9 cellular contexts compared by ENCODE assay signal in the genomic region with DNA sequence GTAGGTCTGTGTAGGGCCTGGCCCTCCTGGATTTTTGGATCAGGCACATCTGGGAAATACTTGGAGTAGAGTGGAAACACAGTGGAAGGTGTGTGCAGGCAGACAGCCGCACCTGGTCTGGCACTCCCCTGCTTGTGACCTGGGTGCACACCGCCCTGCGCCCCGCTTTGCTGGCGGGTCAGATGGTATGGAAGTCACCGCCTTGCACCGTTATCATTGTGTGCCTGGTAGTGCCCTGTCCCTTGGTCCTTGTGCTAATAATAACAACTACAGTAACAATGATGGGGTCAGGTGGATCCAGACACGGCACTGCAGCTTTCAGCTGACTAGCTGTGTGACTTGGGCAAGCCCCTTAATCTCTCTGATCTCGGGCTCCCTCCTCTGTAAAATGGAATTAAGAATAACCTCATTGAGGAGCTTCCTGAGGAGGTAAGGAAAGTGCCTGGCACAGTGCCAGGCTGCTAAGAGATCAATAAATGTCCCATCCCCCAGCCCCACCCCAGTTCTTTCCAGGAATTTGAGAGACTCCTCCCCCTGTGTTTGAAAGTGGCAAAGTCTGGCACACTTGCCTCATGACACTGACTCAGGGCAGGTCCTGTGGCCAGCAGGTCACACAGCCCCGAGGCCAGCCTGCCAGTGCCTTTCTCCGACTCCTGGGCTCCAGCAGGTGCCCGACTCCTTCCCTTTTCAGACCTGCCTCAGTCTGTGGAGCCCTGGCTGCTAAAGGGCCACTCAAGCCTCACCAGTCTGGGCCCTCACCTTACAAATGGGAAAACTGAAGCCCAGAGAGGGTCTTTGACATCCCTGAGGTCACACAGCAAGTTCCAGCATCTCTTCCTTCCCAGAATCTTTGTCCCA. TPM values are rescaled to one million over a fixed set of nuclear protein-coding genes. Genes with fewer than 3 reads are reported as not detected.
A peak's percentile ranks its signal among the peaks of the same experiment; 100 is the strongest.
DNase-seq lines count a peak whose midpoint lies in the region; ATAC-seq and TF ChIP-seq lines count a peak whose summit lies in the region.
"Had no signal": no experiment of that assay in that cellular context is flagged by ENCODE, and none has a peak within 500 bp of the region (broad histone marks: within the 10 kb centered on the region; RNA-seq: fewer than 3 reads in every experiment).

No MANE protein-coding gene starts in this region.

- no peak overlapping the region for H3K4me3 ChIP-seq in retinal pigment epithelial cell (ENCODE audit: low read length)

- no peaks in the 10 kb centered on the region for H3K27me3 ChIP-seq in foreskin keratinocyte

- peak; percentile 4 for TF ChIP-seq POLR2A in GM18526 (IDR thresholded peaks at IDR 0.05; ENCODE audit: extremely low read depth, insufficient read length)

- H3K27me3 Mint-ChIP-seq in activated CD8-positive, alpha-beta memory T cell treated with anti-CD3 and anti-CD28 coated beads, Interleukin-2, amount 10 ng/mL, durations not matched to agents 7 days and 5 days = no peaks in the 10 kb centered on the region

- CTCF ChIA-PET in activated CD8-positive, alpha-beta memory T cell treated with anti-CD3 and anti-CD28 coated beads, Interleukin-2, amount 10 ng/mL, durations not matched to agents 7 days and 5 days (lab: Charles Lee) = interaction anchor here (1.0 to 1.5 kb wide), 4 partner anchors 10 to 26 kb away, joined by 3 to 5 read pairs (median 4); partner anchors contain the start of gene ISG20

- no peaks in the 10 kb centered on the region for H3K9me3 Mint-ChIP-seq in activated CD8-positive, alpha-beta memory T cell treated with anti-CD3 and anti-CD28 coated beads, Interleukin-2, amount 10 ng/mL, durations not matched to agents 7 days and 5 days (ENCODE audit: low read depth)

- peak overlapping the region; percentile 84 for H3K27ac Mint-ChIP-seq in activated CD8-positive, alpha-beta memory T cell treated with anti-CD3 and anti-CD28 coated beads, Interleukin-2, amount 10 ng/mL, durations not matched to agents 7 days and 5 days

- DNase-seq in activated CD8-positive, alpha-beta memory T cell treated with anti-CD3 and anti-CD28 coated beads, Interleukin-2, amount 10 ng/mL, durations not matched to agents 7 days and 5 days = peak; percentile 47
- DNase-seq in foreskin keratinocyte = no peak
- peak; percentile 68 for DNase-seq in retinal pigment epithelial cell (ENCODE audit: low read depth)
- no peak for DNase-seq in RKO (ENCODE audit: low spot score)
- DNase-seq in Ammon's horn (ENCODE audit: low spot score) = no peak
- DNase-seq: NCI-H524 had no signal

- peak overlapping the region; percentile 48 for H3K4me3 Mint-ChIP-seq in activated CD8-positive, alpha-beta memory T cell treated with anti-CD3 and anti-CD28 coated beads, Interleukin-2, amount 10 ng/mL, durations not matched to agents 7 days and 5 days

- TF ChIP-seq CTCF in foreskin keratinocyte (conservative IDR thresholded peaks at IDR 0.05) (no peak), retinal pigment epithelial cell (conservative IDR thresholded peaks at IDR 0.05; ENCODE audit: low read depth, low read length) (no peak)

- H3K27ac ChIP-seq in foreskin keratinocyte = peak overlapping the region; percentile 49

- peaks cover 65% of the 10 kb centered on the region for H3K36me3 Mint-ChIP-seq in activated CD8-positive, alpha-beta memory T cell treated with anti-CD3 and anti-CD28 coated beads, Interleukin-2, amount 10 ng/mL, durations not matched to agents 7 days and 5 days

- H3K4me1 ChIP-seq in foreskin keratinocyte = peaks cover 16% of the 10 kb centered on the region

- H3K4me1 Mint-ChIP-seq in activated CD8-positive, alpha-beta memory T cell treated with anti-CD3 and anti-CD28 coated beads, Interleukin-2, amount 10 ng/mL, durations not matched to agents 7 days and 5 days = peaks cover 66% of the 10 kb centered on the region

- ATAC-seq in activated CD8-positive, alpha-beta memory T cell treated with anti-CD3 and anti-CD28 coated beads, Interleukin-2, amount 10 ng/mL, durations not matched to agents 7 days and 5 days = peak; percentile 8
- ATAC-seq in foreskin keratinocyte = peak; percentile 5
- no peak for ATAC-seq in GM21737 (IDR thresholded peaks at IDR 0.05; ENCODE audit: unreplicated experiment)
- no peak for ATAC-seq in GM18873 (IDR thresholded peaks at IDR 0.05; ENCODE audit: low FRiP score, unreplicated experiment)

RNA-seq across cellular contexts. Expression of gene ISG20, which starts 9.8 kb away (rescaled TPM):
- 100 to 1,000 TPM; 155 to 379 TPM for total RNA-seq in activated CD8-positive, alpha-beta memory T cell treated with anti-CD3 and anti-CD28 coated beads, Interleukin-2, amount 10 ng/mL, durations not matched to agents 7 days and 5 days
- total RNA-seq in foreskin keratinocyte = 8.3 and 15.2 TPM in 2 replicates
- 14.6 and 24.8 TPM in 2 replicates for polyA plus RNA-seq in foreskin keratinocyte

RNA-seq across cellular contexts. Expression of gene AEN, which starts 27.4 kb away (rescaled TPM):
- 10 to 100 TPM; 55.7 to 57.4 TPM for total RNA-seq in activated CD8-positive, alpha-beta memory T cell treated with anti-CD3 and anti-CD28 coated beads, Interleukin-2, amount 10 ng/mL, durations not matched to agents 7 days and 5 days
- total RNA-seq in foreskin keratinocyte = 47.6 and 50.0 TPM in 2 replicates
- 25.8 and 26.6 TPM in 2 replicates for polyA plus RNA-seq in foreskin keratinocyte

Comparison
In these comparisons a context has a peak if more than half of its experiments do, and no peak if none do; other contexts are left out.
1. ATAC-seq: peak in activated CD8-positive, alpha-beta memory T cell treated with anti-CD3 and anti-CD28 coated beads, Interleukin-2, amount 10 ng/mL, durations not matched to agents 7 days and 5 days (single experiment) and foreskin keratinocyte (single experiment); none in GM21737 (single experiment) and GM18873 (single experiment).
2. DNase-seq: peak in activated CD8-positive, alpha-beta memory T cell treated with anti-CD3 and anti-CD28 coated beads, Interleukin-2, amount 10 ng/mL, durations not matched to agents 7 days and 5 days (single experiment) and retinal pigment epithelial cell (single experiment); none in foreskin keratinocyte (0 of 2), RKO (single experiment) and Ammon's horn (single experiment).